In genomic region chr13:106570354-106570822, GRCh38 we compare ENCODE assay signal across 8 cellular contexts. TPM values are rescaled to one million over a fixed set of nuclear protein-coding genes. Genes with fewer than 3 reads are reported as not detected.
DNase-seq lines count a peak whose midpoint lies in the region; ATAC-seq, FAIRE-seq and TF ChIP-seq lines count a peak whose summit lies in the region.
"Had no signal": no experiment of that assay in that cellular context is flagged by ENCODE, and none has a peak within 500 bp of the region (broad histone marks: within the 10 kb centered on the region; RNA-seq: fewer than 3 reads in every experiment).

No MANE protein-coding gene starts in this region.

- DNase-seq in SK-N-DZ (ENCODE audit: low spot score) (peak; percentile 51), iPS DF 4.7 (ENCODE audit: extremely low read depth, low spot score) (peak; percentile 41), NCI-H524 treated with DMSO at 0.1 percent for 48 hours (lab: John Stamatoyannopoulos, UW) (no peak), D721Med (ENCODE audit: insufficient read length, low spot score) (no peak)
- DNase-seq in activated naive CD4-positive, alpha-beta T cell treated with anti-CD3 and anti-CD28 coated beads, Interleukin-2, amount 10 ng/mL, durations not matched to agents 7 days and 5 days, result peak; percentile 60
- DNase-seq in stimulated activated CD4-positive, alpha-beta T cell treated with anti-CD3 and anti-CD28 coated beads, Interleukin-2, amount 100 ng/mL, for 4 hours (ENCODE audit: low read depth), result peak; percentile 71
- DNase-seq: activated naive CD8-positive, alpha-beta T cell treated with anti-CD3 and anti-CD28 coated beads, Interleukin-2, amount 10 ng/mL, durations not matched to agents 7 days and 5 days had no signal

- H3K9me3 Mint-ChIP-seq in activated naive CD4-positive, alpha-beta T cell treated with anti-CD3 and anti-CD28 coated beads, Interleukin-2, amount 10 ng/mL, durations not matched to agents 7 days and 5 days, result peaks cover 4% of the 10 kb centered on the region

- H3K27me3 Mint-ChIP-seq in activated naive CD4-positive, alpha-beta T cell treated with anti-CD3 and anti-CD28 coated beads, Interleukin-2, amount 10 ng/mL, durations not matched to agents 7 days and 5 days, result no peaks in the 10 kb centered on the region
- H3K27me3 Mint-ChIP-seq: activated naive CD8-positive, alpha-beta T cell treated with anti-CD3 and anti-CD28 coated beads, Interleukin-2, amount 10 ng/mL, durations not matched to agents 7 days and 5 days had no signal

- FAIRE-seq in D721Med (lab: Jason Lieb, UNC), result no peak

- ATAC-seq in HG02852 (IDR thresholded peaks at IDR 0.05; ENCODE audit: unreplicated experiment), result peak; percentile 36

- H3K27ac Mint-ChIP-seq in activated naive CD4-positive, alpha-beta T cell treated with anti-CD3 and anti-CD28 coated beads, Interleukin-2, amount 10 ng/mL, durations not matched to agents 7 days and 5 days, result peak overlapping the region; percentile 70
- H3K27ac Mint-ChIP-seq: activated naive CD8-positive, alpha-beta T cell treated with anti-CD3 and anti-CD28 coated beads, Interleukin-2, amount 10 ng/mL, durations not matched to agents 7 days and 5 days had no signal

- CTCF ChIA-PET in activated naive CD4-positive, alpha-beta T cell treated with anti-CD3 and anti-CD28 coated beads, Interleukin-2, amount 10 ng/mL, durations not matched to agents 7 days and 5 days (lab: Charles Lee), result interaction anchor here (0.9 kb wide), 1 partner anchor 34 kb away, joined by 3 read pairs; no protein-coding TSS in a partner anchor

- no peak for TF ChIP-seq CTCF in D721Med (IDR thresholded peaks at IDR 0.05; ENCODE audit: insufficient read depth, missing control alignments)

- peaks cover 32% of the 10 kb centered on the region for H3K4me1 Mint-ChIP-seq in activated naive CD4-positive, alpha-beta T cell treated with anti-CD3 and anti-CD28 coated beads, Interleukin-2, amount 10 ng/mL, durations not matched to agents 7 days and 5 days

- peaks cover 10% of the 10 kb centered on the region for H3K36me3 Mint-ChIP-seq in activated naive CD4-positive, alpha-beta T cell treated with anti-CD3 and anti-CD28 coated beads, Interleukin-2, amount 10 ng/mL, durations not matched to agents 7 days and 5 days

- peak overlapping the region; percentile 51 for H3K4me3 Mint-ChIP-seq in activated naive CD4-positive, alpha-beta T cell treated with anti-CD3 and anti-CD28 coated beads, Interleukin-2, amount 10 ng/mL, durations not matched to agents 7 days and 5 days
- H3K4me3 Mint-ChIP-seq: activated naive CD8-positive, alpha-beta T cell treated with anti-CD3 and anti-CD28 coated beads, Interleukin-2, amount 10 ng/mL, durations not matched to agents 7 days and 5 days had no signal

RNA-seq across cellular contexts. Expression of gene ARGLU1, which starts 2.5 kb away (rescaled TPM):
- 130 and 143 TPM in 2 replicates for polyA plus RNA-seq in SK-N-DZ (2014; cell fraction: cytosol; rRNA removed)
- polyA plus RNA-seq in SK-N-DZ (2014; cell fraction: nucleus; rRNA removed), result 867 and 1,028 TPM in 2 replicates

RNA-seq across cellular contexts. Expression of gene EFNB2, which starts 34.9 kb away (rescaled TPM):
- 5.8 and 5.9 TPM in 2 replicates for polyA plus RNA-seq in SK-N-DZ (2014; cell fraction: cytosol; rRNA removed)
- 4.6 TPM in 2 replicates for polyA plus RNA-seq in SK-N-DZ (2014; cell fraction: nucleus; rRNA removed)

Comparison
In these comparisons a context has a peak if more than half of its experiments do, and no peak if none do; other contexts are left out.
1. DNase-seq: peak in SK-N-DZ (single experiment), activated naive CD4-positive, alpha-beta T cell treated with anti-CD3 and anti-CD28 coated beads, Interleukin-2, amount 10 ng/mL, durations not matched to agents 7 days and 5 days (single experiment), iPS DF 4.7 (single experiment) and stimulated activated CD4-positive, alpha-beta T cell treated with anti-CD3 and anti-CD28 coated beads, Interleukin-2, amount 100 ng/mL, for 4 hours (single experiment); none in NCI-H524 treated with DMSO at 0.1 percent for 48 hours (single experiment) and D721Med (single experiment).